In the genomic region with DNA sequence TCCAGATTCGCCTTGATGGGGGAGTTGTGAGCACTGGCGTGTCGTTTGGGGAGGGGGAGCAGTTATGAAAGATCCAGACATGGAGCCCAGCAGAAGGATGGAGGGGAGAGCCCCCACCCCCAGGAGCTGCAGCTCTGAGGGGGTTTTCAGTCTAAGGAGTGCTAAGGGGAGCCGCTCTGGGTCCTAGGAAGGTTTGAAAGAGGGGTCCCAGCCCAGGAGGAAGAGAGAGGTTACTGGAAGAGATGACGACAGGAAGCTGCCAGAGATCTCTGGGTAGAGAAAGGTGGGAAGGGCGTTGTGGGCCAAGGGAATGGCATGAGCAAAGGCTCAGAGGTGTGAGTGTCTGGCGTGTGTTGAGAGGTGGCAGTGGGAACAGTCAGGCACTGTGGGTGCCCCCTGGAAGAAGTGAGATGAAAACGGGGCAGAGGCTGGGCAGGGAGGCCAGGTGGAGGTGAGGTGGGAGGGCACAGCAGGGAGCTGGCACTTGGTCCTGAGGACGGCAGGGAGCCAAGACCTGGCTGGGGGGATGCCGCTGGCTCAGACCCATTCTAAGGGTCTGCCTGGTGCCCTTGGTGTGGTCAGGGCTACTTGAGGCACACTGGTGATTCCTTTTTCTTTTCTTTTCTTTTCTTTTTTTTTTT, we compare ENCODE assay signal across 9 cellular contexts. TPM values are rescaled to one million over a fixed set of nuclear protein-coding genes. Genes with fewer than 3 reads are reported as not detected.
DNase-seq lines count a peak whose midpoint lies in the region; ATAC-seq, FAIRE-seq and TF ChIP-seq lines count a peak whose summit lies in the region.
"Had no signal": no experiment of that assay in that cellular context is flagged by ENCODE, and none has a peak within 500 bp of the region (broad histone marks: within the 10 kb centered on the region; RNA-seq: fewer than 3 reads in every experiment).

No MANE protein-coding gene starts in this region.

- ATAC-seq in Right ventricle myocardium inferior (no peak), GM21360 (IDR thresholded peaks at IDR 0.05; ENCODE audit: unreplicated experiment) (no peak)
- ATAC-seq: body of pancreas had no signal

- H3K4me1 ChIP-seq in left ventricle myocardium inferior (peaks cover 37% of the 10 kb centered on the region), astrocyte (ENCODE audit: insufficient read depth, low read length) (peaks cover 4% of the 10 kb centered on the region), urinary bladder (ENCODE audit: insufficient read depth) (no peaks in the 10 kb centered on the region), ovary (ENCODE audit: insufficient read depth) (no peaks in the 10 kb centered on the region)

- H3K9ac ChIP-seq in astrocyte (ENCODE audit: low read length): no peak overlapping the region

- DNase-seq in left ventricle myocardium inferior (no peak), Right ventricle myocardium inferior (ENCODE audit: missing footprints) (no peak), astrocyte (ENCODE audit: low read depth) (no peak), mesothelial cell of epicardium (ENCODE audit: low spot score in 2 of 2, unreplicated experiment in 2 of 2) (peak in 1 of 2 experiments; percentile 8), ovary (no peak), foreskin fibroblast (no peak)
- DNase-seq: body of pancreas had no signal

- H3K4me1 Mint-ChIP-seq in astrocyte (ENCODE audit: low read depth, unreplicated experiment) (peaks cover 6% of the 10 kb centered on the region), mesothelial cell of epicardium (peaks cover 45% of the 10 kb centered on the region)

- TF ChIP-seq CTCF in left ventricle myocardium inferior (IDR thresholded peaks at IDR 0.05; ENCODE audit: borderline replicate concordance) (no peak), astrocyte (IDR thresholded peaks at IDR 0.05; ENCODE audit: insufficient read depth, low read depth, low read length) (no peak), mesothelial cell of epicardium (IDR thresholded peaks at IDR 0.05; ENCODE audit: unreplicated experiment) (no peak), ovary (IDR thresholded peaks at IDR 0.05) (no peak), foreskin fibroblast (IDR thresholded peaks at IDR 0.05; ENCODE audit: low read depth, low read length) (no peak)

- H3K27ac Mint-ChIP-seq in astrocyte (ENCODE audit: unreplicated experiment): no peak overlapping the region
- H3K27ac Mint-ChIP-seq in mesothelial cell of epicardium: peak overlapping the region; percentile 59

- H3K4me2 ChIP-seq in astrocyte (ENCODE audit: low read length): no peak overlapping the region

- no peak for TF ChIP-seq POLR2A in ovary (IDR thresholded peaks at IDR 0.05)

- no peaks in the 10 kb centered on the region for H3K36me3 ChIP-seq in left ventricle myocardium inferior
- H3K36me3 ChIP-seq in astrocyte (ENCODE audit: insufficient read depth, low read length): no peaks in the 10 kb centered on the region
- no peaks in the 10 kb centered on the region for H3K36me3 ChIP-seq in urinary bladder (ENCODE audit: insufficient read depth)
- no peaks in the 10 kb centered on the region for H3K36me3 ChIP-seq in ovary

- no peak for FAIRE-seq in astrocyte (lab: Jason Lieb, UNC)

- H3K27ac ChIP-seq in left ventricle myocardium inferior (replicated peaks): peak overlapping the region; percentile 84
- no peak overlapping the region for H3K27ac ChIP-seq in astrocyte (ENCODE audit: low read depth, low read length)
- no peak overlapping the region for H3K27ac ChIP-seq in urinary bladder (ENCODE audit: low read depth)
- no peak overlapping the region for H3K27ac ChIP-seq in ovary
- H3K27ac ChIP-seq: body of pancreas had no signal

- H3K27me3 Mint-ChIP-seq in astrocyte (ENCODE audit: low read depth, unreplicated experiment) (peaks cover 20% of the 10 kb centered on the region), mesothelial cell of epicardium (ENCODE audit: low read depth) (no peaks in the 10 kb centered on the region)

- no peaks in the 10 kb centered on the region for H3K79me2 ChIP-seq in astrocyte (ENCODE audit: insufficient read depth, low read length)

- H3K4me3 Mint-ChIP-seq in astrocyte (ENCODE audit: unreplicated experiment) (peak overlapping the region; percentile 84), mesothelial cell of epicardium (peak overlapping the region; percentile 89)

- 64% methylated on average over 10 of the region's 10 CpGs for WGBS in urinary bladder
- 59 to 63% (median 60%) methylated on average over 10 of the region's 10 CpGs for WGBS in ovary, 3 donors

- H3K36me3 Mint-ChIP-seq in astrocyte (ENCODE audit: low read depth, unreplicated experiment): peaks cover 3% of the 10 kb centered on the region
- H3K36me3 Mint-ChIP-seq in mesothelial cell of epicardium: no peaks in the 10 kb centered on the region

- H4K20me1 ChIP-seq in astrocyte (ENCODE audit: insufficient read depth, low read length): no peaks in the 10 kb centered on the region

- intact Hi-C loops in left ventricle myocardium inferior (cut with micrococcal nuclease): no loop called here
- intact Hi-C loops in Right ventricle myocardium inferior (cut with DNase I): no loop called here
- intact Hi-C loops in ovary (cut with DNase I): no loop called here

- H3K27me3 ChIP-seq in left ventricle myocardium inferior (ENCODE audit: low read depth) (peaks cover 26% of the 10 kb centered on the region), astrocyte (ENCODE audit: insufficient read depth, low read length) (peaks cover 21% of the 10 kb centered on the region), ovary (peaks cover 2% of the 10 kb centered on the region)

- H3K4me3 ChIP-seq in left ventricle myocardium inferior: peak overlapping the region; percentile 75
- no peak overlapping the region for H3K4me3 ChIP-seq in astrocyte (ENCODE audit: insufficient read depth, low read depth, low read length)
- peak overlapping the region; percentile 63 for H3K4me3 ChIP-seq in urinary bladder (ENCODE audit: low read depth, low read length)
- no peak overlapping the region for H3K4me3 ChIP-seq in ovary
- H3K4me3 ChIP-seq in foreskin fibroblast (ENCODE audit: low read depth in 1 of 2, low read length in 2 of 2): no peak overlapping the region
- H3K4me3 ChIP-seq: body of pancreas had no signal

- H2AFZ ChIP-seq in astrocyte (ENCODE audit: low read depth, low read length): no peak overlapping the region

- H3K9me3 ChIP-seq in left ventricle myocardium inferior (replicated peaks) (no peaks in the 10 kb centered on the region), astrocyte (ENCODE audit: insufficient read depth, low read depth, low read length) (no peaks in the 10 kb centered on the region), ovary (no peaks in the 10 kb centered on the region)
- H3K9me3 ChIP-seq: body of pancreas had no signal

- no peaks in the 10 kb centered on the region for H3K9me3 Mint-ChIP-seq in astrocyte (ENCODE audit: unreplicated experiment)
- no peaks in the 10 kb centered on the region for H3K9me3 Mint-ChIP-seq in mesothelial cell of epicardium

- TF ChIP-seq EP300 in ovary (IDR thresholded peaks at IDR 0.05): no peak

RNA-seq across cellular contexts. Expression of a gene that starts 1.8 kb away (rescaled TPM):
- total RNA-seq in left ventricle myocardium inferior: 3.2 TPM
- 5.9 TPM for total RNA-seq in Right ventricle myocardium inferior
- total RNA-seq in astrocyte: 7.9 and 9.7 TPM in 2 replicates
- 43.6 to 45.3 TPM (median 45.0 TPM) in 3 replicates for total RNA-seq in mesothelial cell of epicardium
- total RNA-seq in urinary bladder: 4.2 TPM
- 4.8 TPM for polyA plus RNA-seq in urinary bladder
- total RNA-seq in ovary: 1 to 10 TPM in 5 of 7 donors, under 1 TPM in 2; 0.91 to 5.9 (median 1.1) TPM
- polyA plus RNA-seq in ovary: 1 to 10 TPM; 2.1 to 2.3 TPM

RNA-seq across cellular contexts. Expression of a gene that starts 43.5 kb away (rescaled TPM):
- 15.5 TPM for total RNA-seq in left ventricle myocardium inferior
- total RNA-seq in Right ventricle myocardium inferior: 17.3 TPM
- total RNA-seq in astrocyte: 34.2 and 35.6 TPM in 2 replicates
- 29.7 to 35.0 TPM (median 31.9 TPM) in 3 replicates for total RNA-seq in mesothelial cell of epicardium
- 12.2 TPM for total RNA-seq in urinary bladder
- 18.4 TPM for polyA plus RNA-seq in urinary bladder
- total RNA-seq in ovary: 10 to 100 TPM; 13.1 to 23.9 (median 19.9) TPM
- polyA plus RNA-seq in ovary: 10 to 100 TPM; 11.4 to 19.2 TPM

RNA-seq across cellular contexts. Expression of a gene that starts 59.0 kb away (rescaled TPM):
- total RNA-seq in left ventricle myocardium inferior (19.4 TPM), Right ventricle myocardium inferior (17.3 TPM), astrocyte (13.4 and 13.8 TPM in 2 replicates), mesothelial cell of epicardium (30.1 to 32.9 TPM (median 30.6 TPM) in 3 replicates), urinary bladder (12.6 TPM), ovary (10 to 100 TPM; 20.3 to 39.2 (median 30.6) TPM)
- polyA plus RNA-seq in urinary bladder (34.7 TPM), ovary (10 to 100 TPM; 10.7 to 29.5 TPM)

Comparison
In these comparisons a context has a peak if more than half of its experiments do, and no peak if none do; other contexts are left out.
1. H3K4me3 ChIP-seq: peak in left ventricle myocardium inferior (single experiment) and urinary bladder (single experiment); none in astrocyte (single experiment), ovary (single experiment) and foreskin fibroblast (0 of 2).